ENCODE assay signal across 18 cellular contexts in genomic region chr15:49731187-49731828, GRCh38.
DNase-seq lines count a peak whose midpoint lies in the region; ATAC-seq, FAIRE-seq and TF ChIP-seq lines count a peak whose summit lies in the region.
"Had no signal": no experiment of that assay in that cellular context is flagged by ENCODE, and none has a peak within 500 bp of the region (broad histone marks: within the 10 kb centered on the region; RNA-seq: fewer than 3 reads in every experiment).

No MANE protein-coding gene starts in this region.

- no peak for DNase-seq in Panc1 (ENCODE audit: low read depth, low spot score)
- no peak for DNase-seq in H1 (ENCODE audit: low read depth in 1 of 2, low spot score in 2 of 2)
- peak in 5 of 6 donors; percentile 36 to 81 (median 50) for DNase-seq in pancreas
- no peak for DNase-seq in activated CD4-positive, alpha-beta T cell treated with anti-CD3 and anti-CD28 coated beads, Interleukin-2, amount 10 ng/mL, durations not matched to agents 24 days and 14 days
- DNase-seq in LoVo (ENCODE audit: low spot score), result no peak
- no peak for DNase-seq in amygdala (lab: John Stamatoyannopoulos, UW)
- DNase-seq: DMS153, EL, Karpas-422, NCI-H187, NCI-H226, NCI-H524 treated with DMSO at 0.1 percent for 48 hours, SJCRH30 had no signal

- CTCF ChIA-PET in Panc1 (lab: Charles Lee), result no interaction called here
- CTCF ChIA-PET in H1 (lab: Charles Lee; ENCODE audit: partially characterized antibody), result interaction anchor here (1.2 kb wide), 1 partner anchor 320 kb away, joined by 3 read pairs; no protein-coding TSS in a partner anchor

- no peak overlapping the region for H3K56ac ChIP-seq in H1 (replicated peaks; ENCODE audit: insufficient read length, low read depth, low read length)

- 92% methylated on average over 2 of the region's 2 CpGs; no CpG with 5 or more reads in 1 of the 2 experiments for WGBS in H1 (ENCODE audit: extremely low coverage in 1 of 2, insufficient coverage in 1 of 2, insufficient read length in 1 of 2, insufficient replicate concordance in 2 of 2, low coverage in 1 of 2, low lambda C conversion rate in 2 of 2, missing lambda C conversion rate in 1 of 2), 2 experiments
- 29 to 49% methylated on average over 2 of the region's 2 CpGs for WGBS in pancreas, 2 donors

- H3K36me3 ChIP-seq in Panc1 (ENCODE audit: control insufficient read depth, insufficient read depth, low read length) (no peaks in the 10 kb centered on the region), H1 (ENCODE audit: control insufficient read depth in 2 of 4, insufficient read depth in 4 of 4, low read length in 3 of 4) (no peaks in the 10 kb centered on the region), pancreas (no peaks in the 10 kb centered on the region)
- H3K36me3 ChIP-seq: HAP-1, SJCRH30 had no signal

- H3K9me3 Mint-ChIP-seq in activated CD4-positive, alpha-beta T cell treated with anti-CD3 and anti-CD28 coated beads, Interleukin-2, amount 10 ng/mL, durations not matched to agents 24 days and 14 days, result peaks cover 4% of the 10 kb centered on the region

- H3K4me2 ChIP-seq in H1 (ENCODE audit: insufficient read depth in 1 of 2, low read depth in 2 of 2, low read length in 2 of 2), result no peak overlapping the region

- H4K8ac ChIP-seq in H1 (ENCODE audit: extremely low read depth, insufficient read depth, low read length), result no peak overlapping the region

- no peak overlapping the region for H4K91ac ChIP-seq in H1 (replicated peaks; ENCODE audit: insufficient read length, low read length)

- H2BK20ac ChIP-seq in H1 (ENCODE audit: low read length), result no peak overlapping the region

- H3K4ac ChIP-seq in H1 (replicated peaks; ENCODE audit: insufficient read length, low read depth, low read length), result no peak overlapping the region

- no peaks in the 10 kb centered on the region for H3K79me1 ChIP-seq in H1 (ENCODE audit: low read depth, low read length)

- FAIRE-seq in H1 (lab: Jason Lieb, UNC) (no peak), pancreas (lab: Jason Lieb, UNC) (no peak)
- FAIRE-seq: GM19239 had no signal

- no peak overlapping the region for H2BK120ac ChIP-seq in H1 (replicated peaks; ENCODE audit: low read depth, low read length)

- TF ChIP-seq POLR2A in H1 (IDR thresholded peaks at IDR 0.05; ENCODE audit: control extremely low read depth in 1 of 2, low read depth in 2 of 2, low read length in 2 of 2), result no peak

- H3K36me3 Mint-ChIP-seq in activated CD4-positive, alpha-beta T cell treated with anti-CD3 and anti-CD28 coated beads, Interleukin-2, amount 10 ng/mL, durations not matched to agents 24 days and 14 days (ENCODE audit: low read depth), result no peaks in the 10 kb centered on the region

- POLR2A ChIA-PET in Panc1 (lab: Charles Lee), result no interaction called here
- POLR2A ChIA-PET in H1 (lab: Charles Lee; ENCODE audit: partially characterized antibody), result no interaction called here

- in situ Hi-C loops in Panc1 (cut with HindIII; ENCODE audit: low pct_unique_long_range_greater_than_20kb, low sequenced_read_pairs), result no loop called here

- no peak overlapping the region for H3K4me3 Mint-ChIP-seq in activated CD4-positive, alpha-beta T cell treated with anti-CD3 and anti-CD28 coated beads, Interleukin-2, amount 10 ng/mL, durations not matched to agents 24 days and 14 days

- H3K4me1 Mint-ChIP-seq in activated CD4-positive, alpha-beta T cell treated with anti-CD3 and anti-CD28 coated beads, Interleukin-2, amount 10 ng/mL, durations not matched to agents 24 days and 14 days, result no peaks in the 10 kb centered on the region

- H3K4me1 ChIP-seq in Panc1 (ENCODE audit: control insufficient read depth, insufficient read depth, low read length) (no peaks in the 10 kb centered on the region), H1 (replicated peaks in 1 of 4; ENCODE audit: control insufficient read depth in 3 of 4, insufficient read depth in 4 of 4, low read length in 3 of 4) (no peaks in the 10 kb centered on the region), pancreas (peaks cover 0 to 4% (median 0%) of the 10 kb centered on the region in 3 donors)
- H3K4me1 ChIP-seq: HAP-1, SJCRH30 had no signal

- no peak overlapping the region for H3K23ac ChIP-seq in H1 (ENCODE audit: insufficient read length)

- no peaks in the 10 kb centered on the region for H3K23me2 ChIP-seq in H1 (ENCODE audit: low read depth, low read length)

- H3K27me3 ChIP-seq in Panc1 (ENCODE audit: control insufficient read depth, insufficient read depth, low read length) (no peaks in the 10 kb centered on the region), H1 (replicated peaks in 1 of 4; ENCODE audit: control insufficient read depth in 3 of 4, extremely low read depth in 1 of 4, insufficient read depth in 3 of 4, low read length in 3 of 4) (no peaks in the 10 kb centered on the region), pancreas (no peaks in the 10 kb centered on the region)
- H3K27me3 ChIP-seq: SJCRH30 had no signal

- H2AK5ac ChIP-seq in H1 (ENCODE audit: low read depth, low read length), result no peak overlapping the region

- no peak overlapping the region for H2BK15ac ChIP-seq in H1 (ENCODE audit: low read length)

- H3K27me3 Mint-ChIP-seq in activated CD4-positive, alpha-beta T cell treated with anti-CD3 and anti-CD28 coated beads, Interleukin-2, amount 10 ng/mL, durations not matched to agents 24 days and 14 days, result peaks cover 7% of the 10 kb centered on the region

- BruUV-seq in Panc1 (replicated peaks; lab: Mats Ljungman, UMichigan), result no TSS peak

- H4K20me1 ChIP-seq in H1 (replicated peaks in 1 of 2; ENCODE audit: control insufficient read depth in 1 of 2, insufficient read depth in 2 of 2, low read length in 2 of 2), result no peaks in the 10 kb centered on the region

- peak overlapping the region; percentile 82; the same call in 1 of the 2 replicates for H2AFZ ChIP-seq in H1 (ENCODE audit: low read length)

- TF ChIP-seq CTCF in Panc1 (IDR thresholded peaks at IDR 0.05) (no peak), H1 (IDR thresholded peaks at IDR 0.05; ENCODE audit: control extremely low read depth in 1 of 3, insufficient read depth in 1 of 3, low read depth in 1 of 3, low read length in 3 of 3) (no peak), pancreas (IDR thresholded peaks at IDR 0.05) (no peak)

- no peaks in the 10 kb centered on the region for H3K79me2 ChIP-seq in H1 (ENCODE audit: control insufficient read depth in 1 of 2, insufficient read depth in 2 of 2, low read length in 2 of 2)

- H3K4me3 ChIP-seq in Panc1 (ENCODE audit: low read depth in 2 of 2, low read length in 2 of 2), result no peak overlapping the region
- no peak overlapping the region for H3K4me3 ChIP-seq in H1 (ENCODE audit: extremely low read depth in 1 of 4, insufficient read depth in 2 of 4, low read depth in 3 of 4, low read length in 4 of 4)
- H3K4me3 ChIP-seq in pancreas, result no peak overlapping the region
- H3K4me3 ChIP-seq: HAP-1, SJCRH30 had no signal

- H2BK12ac ChIP-seq in H1 (ENCODE audit: low read depth, low read length), result no peak overlapping the region

- H3K9ac ChIP-seq in H1 (replicated peaks in 1 of 4; ENCODE audit: extremely low read depth in 1 of 4, low read depth in 3 of 4, low read length in 3 of 4), result no peak overlapping the region

- no peak overlapping the region for H4K5ac ChIP-seq in H1 (ENCODE audit: insufficient read length, low read depth, low read length)

- peak; percentile 56 for ATAC-seq in GM18502 (IDR thresholded peaks at IDR 0.05; ENCODE audit: poor library complexity, unreplicated experiment)
- ATAC-seq in Panc1, result peak; percentile 42; the same call in 1 of the 2 replicates
- peak; percentile 25 to 64 (median 53) for ATAC-seq in pancreas

- intact Hi-C loops in Panc1 (cut with micrococcal nuclease; ENCODE audit: unreplicated experiment), result no loop called here
- intact Hi-C loops in pancreas (cut with DNase I), result no loop called here
- intact Hi-C loops in activated CD4-positive, alpha-beta T cell treated with anti-CD3 and anti-CD28 coated beads, Interleukin-2, amount 10 ng/mL, durations not matched to agents 24 days and 14 days (cut with micrococcal nuclease), result no loop called here

- H3K27ac ChIP-seq in Panc1 (ENCODE audit: low read length), result no peak overlapping the region
- H3K27ac ChIP-seq in H1 (ENCODE audit: low read depth, low read length), result no peak overlapping the region
- H3K27ac ChIP-seq in pancreas, result peak overlapping the region in 3 of 4 donors; percentile 27 to 58 (median 56)
- H3K27ac ChIP-seq: C4-2B, RWPE1, SJCRH30 had no signal

- H3K18ac ChIP-seq in H1 (ENCODE audit: extremely low read depth, low read length), result no peak overlapping the region

- no peak overlapping the region for H3K27ac Mint-ChIP-seq in activated CD4-positive, alpha-beta T cell treated with anti-CD3 and anti-CD28 coated beads, Interleukin-2, amount 10 ng/mL, durations not matched to agents 24 days and 14 days

- H3K9me3 ChIP-seq in Panc1 (ENCODE audit: control insufficient read depth, insufficient read depth, low read depth, low read length) (no peaks in the 10 kb centered on the region), H1 (ENCODE audit: insufficient read depth in 2 of 2, low read depth in 1 of 2, low read length in 1 of 2) (no peaks in the 10 kb centered on the region), pancreas (no peaks in the 10 kb centered on the region)
- H3K9me3 ChIP-seq: HAP-1, SJCRH30 had no signal

- no peak overlapping the region for H2BK5ac ChIP-seq in H1 (ENCODE audit: low read depth, low read length)

- TF ChIP-seq EP300 in H1 (IDR thresholded peaks at IDR 0.05; ENCODE audit: borderline replicate concordance in 1 of 2, low read depth in 2 of 2, low read length in 2 of 2), result no peak

- TF ChIP-seq RAD21 in H1 (IDR thresholded peaks at IDR 0.05 in 1 of 2, conservative IDR thresholded peaks at IDR 0.05 in 1 of 2; ENCODE audit: low read depth in 2 of 2, low read length in 2 of 2), result no peak

- H3K14ac ChIP-seq in H1 (ENCODE audit: insufficient read length), result no peak overlapping the region

TF ChIP-seq in H1, 55 proteins besides CTCF, POLR2A, EP300 and RAD21:
- TF ChIP-seq ASH2L (IDR thresholded peaks at IDR 0.05; ENCODE audit: low read length), result no peak
- no peak for TF ChIP-seq CBX8 (IDR thresholded peaks at IDR 0.05; ENCODE audit: borderline replicate concordance, low read depth, low read length)
- TF ChIP-seq POU5F1 (IDR thresholded peaks at IDR 0.05; ENCODE audit: low read depth, low read length), result no peak

Comparison
In these comparisons a context has a peak if more than half of its experiments do, and no peak if none do; other contexts are left out.
1. DNase-seq: peak in pancreas (5 of 6); none in Panc1 (single experiment), H1 (0 of 2), activated CD4-positive, alpha-beta T cell treated with anti-CD3 and anti-CD28 coated beads, Interleukin-2, amount 10 ng/mL, durations not matched to agents 24 days and 14 days (single experiment), LoVo (single experiment) and amygdala (0 of 56).
2. H3K27ac ChIP-seq: peak in pancreas (3 of 4); none in Panc1 (single experiment) and H1 (single experiment).
3. Peak in every context shown above with its lines, with median percentiles within 50 percentile points of each other: ATAC-seq.